1 cellular context compared by ENCODE assay signal in genomic region chr1:90502194-90502593, GRCh38.
TF ChIP-seq lines count a peak whose summit lies in the region.

No MANE protein-coding gene starts in this region.

TF ChIP-seq in K562, 482 proteins besides CTCF, POLR2A, EP300 and RAD21 (continued from another document):
- TF ChIP-seq NR2C2 (CRISPR knock-in tag; IDR thresholded peaks at IDR 0.05) (no peak), NR2C2 (tag; IDR thresholded peaks at IDR 0.05) (no peak), CCAR2 (IDR thresholded peaks at IDR 0.05; ENCODE audit: low read depth, low read length) (no peak), SMAD2 (IDR thresholded peaks at IDR 0.05; ENCODE audit: low read depth, low read length) (no peak), RAD51 (IDR thresholded peaks at IDR 0.05; ENCODE audit: borderline replicate concordance, low read depth) (no peak)
TF ChIP-seq in K562: peak in this region for 0.
